ENCODE assay signal across 9 cellular contexts in the genomic region with DNA sequence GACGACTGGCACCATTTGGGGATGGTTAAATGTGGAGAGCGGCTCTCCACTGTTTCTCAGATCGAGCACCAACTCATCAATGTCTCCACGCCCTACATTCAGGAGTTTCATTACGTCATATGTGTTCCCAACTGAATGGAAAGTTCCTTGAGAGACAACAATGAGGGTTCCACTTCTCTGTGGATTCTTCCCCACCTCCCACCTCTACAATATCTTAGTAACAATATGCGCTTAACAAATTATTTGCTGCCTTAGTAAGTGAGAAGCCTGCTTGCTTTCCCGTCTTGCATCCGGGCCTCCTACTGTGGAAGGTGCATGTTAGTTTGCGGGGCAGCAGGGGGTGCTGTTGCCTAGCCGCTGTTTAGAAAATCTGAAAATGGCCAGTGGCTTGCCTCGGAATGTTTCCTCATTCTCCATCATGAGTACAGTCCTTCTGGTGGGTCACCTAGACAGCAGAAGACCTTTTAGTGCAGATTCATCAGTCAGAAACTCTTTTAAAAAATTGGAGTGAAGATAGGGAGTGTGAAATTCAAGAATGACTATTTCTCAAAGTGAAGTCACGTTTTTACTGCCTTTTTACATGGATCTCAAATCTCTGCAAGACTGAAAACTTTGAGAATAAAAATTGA. TPM values are rescaled to one million over a fixed set of nuclear protein-coding genes. Genes with fewer than 3 reads are reported as not detected.
DNase-seq lines count a peak whose midpoint lies in the region; ATAC-seq and TF ChIP-seq lines count a peak whose summit lies in the region.
"Had no signal": no experiment of that assay in that cellular context is flagged by ENCODE, and none has a peak within 500 bp of the region (broad histone marks: within the 10 kb centered on the region; RNA-seq: fewer than 3 reads in every experiment).

No MANE protein-coding gene starts in this region.

- ATAC-seq in right lobe of liver = peak; percentile 94 to 98 (median 97)

- H3K9me3 ChIP-seq in right lobe of liver = no peaks in the 10 kb centered on the region
- H3K9me3 ChIP-seq: BLaER1 treated with 17β-estradiol and CSF1 and Interleukin-3, amounts not matched to agents 10 nM and 100 nM had no signal

- H3K27me3 Mint-ChIP-seq in T-helper 2 cell treated with Interferon-gamma antibody and Interleukin-4, amounts not matched to agents 5 μg/mL and 100 μg/mL, for 36 hours (ENCODE audit: low read depth) = peaks cover 5% of the 10 kb centered on the region

- TF ChIP-seq CTCF in NB4 (IDR thresholded peaks at IDR 0.05; ENCODE audit: low read depth, low read length) (peak; percentile 96), coronary artery (IDR thresholded peaks at IDR 0.05) (peak; percentile 69), right lobe of liver (IDR thresholded peaks at IDR 0.05) (peak; percentile 86 to 93 (median 89))

- DNase-seq in NCI-H1105 treated with DMSO at 0.1 percent for 48 hours (lab: John Stamatoyannopoulos, UW) = peak; percentile 45
- no peak for DNase-seq in NCI-H1105 (lab: John Stamatoyannopoulos, UW)
- DNase-seq in HCEC 1CT = peak; percentile 49
- DNase-seq in NB4 (ENCODE audit: low read depth) = peak; percentile 79
- peak; percentile 10 for DNase-seq in T-helper 2 cell treated with Interferon-gamma antibody and Interleukin-4, amounts not matched to agents 5 μg/mL and 100 μg/mL, for 36 hours (ENCODE audit: low spot score)
- no peak for DNase-seq in coronary artery (ENCODE audit: low spot score)
- peak in 2 of 3 donors; percentile 37 to 58 for DNase-seq in right lobe of liver
- DNase-seq in substantia nigra (lab: John Stamatoyannopoulos, UW) = peak in 42 of 49 donors; percentile 3 to 58 (median 22)

- H3K27me3 ChIP-seq in right lobe of liver = no peaks in the 10 kb centered on the region
- H3K27me3 ChIP-seq: BLaER1 treated with 17β-estradiol and CSF1 and Interleukin-3, amounts not matched to agents 10 nM and 100 nM had no signal

- intact Hi-C loops in right lobe of liver (cut with DNase I) = loop anchor here in 1 of 2 donors (10.0 kb wide), 1 partner anchor 192 kb away; no protein-coding TSS in a partner anchor

- H3K4me3 ChIP-seq in NB4 (ENCODE audit: low read depth, low read length) (no peak overlapping the region), coronary artery (no peak overlapping the region), right lobe of liver (no peak overlapping the region)
- H3K4me3 ChIP-seq: BLaER1 treated with 17β-estradiol and CSF1 and Interleukin-3, amounts not matched to agents 10 nM and 100 nM had no signal

- TF ChIP-seq POLR2A in NB4 (IDR thresholded peaks at IDR 0.05; ENCODE audit: extremely low read depth, insufficient read length) (no peak), right lobe of liver (IDR thresholded peaks at IDR 0.05) (no peak)

- no peak overlapping the region for H3K27ac ChIP-seq in coronary artery
- H3K27ac ChIP-seq in right lobe of liver = no peak overlapping the region
- H3K27ac ChIP-seq in substantia nigra (ENCODE audit: low read depth, low read length, poor library complexity, severe bottlenecking) = peak overlapping the region; percentile 2
- H3K27ac ChIP-seq: BLaER1 treated with 17β-estradiol and CSF1 and Interleukin-3, amounts not matched to agents 10 nM and 100 nM had no signal

- H3K4me3 Mint-ChIP-seq in T-helper 2 cell treated with Interferon-gamma antibody and Interleukin-4, amounts not matched to agents 5 μg/mL and 100 μg/mL, for 36 hours = no peak overlapping the region

- H3K9me3 Mint-ChIP-seq in T-helper 2 cell treated with Interferon-gamma antibody and Interleukin-4, amounts not matched to agents 5 μg/mL and 100 μg/mL, for 36 hours = no peaks in the 10 kb centered on the region

- H3K27ac Mint-ChIP-seq in T-helper 2 cell treated with Interferon-gamma antibody and Interleukin-4, amounts not matched to agents 5 μg/mL and 100 μg/mL, for 36 hours = no peak overlapping the region

- H3K36me3 Mint-ChIP-seq in T-helper 2 cell treated with Interferon-gamma antibody and Interleukin-4, amounts not matched to agents 5 μg/mL and 100 μg/mL, for 36 hours (ENCODE audit: low read depth) = no peaks in the 10 kb centered on the region

- H3K4me1 ChIP-seq in right lobe of liver = no peaks in the 10 kb centered on the region
- H3K4me1 ChIP-seq: BLaER1 treated with 17β-estradiol and CSF1 and Interleukin-3, amounts not matched to agents 10 nM and 100 nM had no signal

- peaks cover 1% of the 10 kb centered on the region for H3K4me1 Mint-ChIP-seq in T-helper 2 cell treated with Interferon-gamma antibody and Interleukin-4, amounts not matched to agents 5 μg/mL and 100 μg/mL, for 36 hours (ENCODE audit: low read depth)

- peaks cover 0 to 6% (median 2%) of the 10 kb centered on the region in 4 donors for H3K36me3 ChIP-seq in right lobe of liver
- H3K36me3 ChIP-seq: BLaER1 treated with 17β-estradiol and CSF1 and Interleukin-3, amounts not matched to agents 10 nM and 100 nM had no signal

- WGBS in right lobe of liver (ENCODE audit: insufficient coverage, low coverage, low lambda C conversion rate, missing lambda C conversion rate) = 29% methylated on average over 12 of the region's 12 CpGs

RNA-seq across cellular contexts. Expression of a gene that starts 55.7 kb away (rescaled TPM):
- not detected for total RNA-seq in right lobe of liver

Comparison
In these comparisons a context has a peak if more than half of its experiments do, and no peak if none do; other contexts are left out.
1. DNase-seq: peak in NCI-H1105 treated with DMSO at 0.1 percent for 48 hours (single experiment), HCEC 1CT (single experiment), NB4 (single experiment), T-helper 2 cell treated with Interferon-gamma antibody and Interleukin-4, amounts not matched to agents 5 μg/mL and 100 μg/mL, for 36 hours (single experiment), right lobe of liver (2 of 3) and substantia nigra (42 of 49); none in NCI-H1105 (single experiment) and coronary artery (single experiment).
2. Peak in every context shown above with its lines, with median percentiles within 50 percentile points of each other: CTCF ChIP-seq.